In genomic region chr9:137724114-137724445, GRCh38 we compare ENCODE assay signal across 11 cellular contexts.
DNase-seq lines count a peak whose midpoint lies in the region; ATAC-seq and TF ChIP-seq lines count a peak whose summit lies in the region.
"Had no signal": no experiment of that assay in that cellular context is flagged by ENCODE, and none has a peak within 500 bp of the region (broad histone marks: within the 10 kb centered on the region; RNA-seq: fewer than 3 reads in every experiment).

No MANE protein-coding gene starts in this region.

- no peaks in the 10 kb centered on the region; the same call in none of the 2 replicates for H3K9me3 ChIP-seq in BE2C
- H3K9me3 ChIP-seq: esophagus muscularis mucosa, Peyer's patch had no signal

- peaks cover 40% of the 10 kb centered on the region for H3K4me1 Mint-ChIP-seq in activated CD4-positive, alpha-beta memory T cell treated with anti-CD3 and anti-CD28 coated beads, Interleukin-2, amount 10 ng/mL, durations not matched to agents 7 days and 5 days
- H3K4me1 Mint-ChIP-seq in progenitor cell of endocrine pancreas (ENCODE audit: low read depth) = peaks cover 17% of the 10 kb centered on the region

- H3K9me3 Mint-ChIP-seq in activated CD4-positive, alpha-beta memory T cell treated with anti-CD3 and anti-CD28 coated beads, Interleukin-2, amount 10 ng/mL, durations not matched to agents 7 days and 5 days = peaks cover 37% of the 10 kb centered on the region
- peaks cover 3% of the 10 kb centered on the region for H3K9me3 Mint-ChIP-seq in progenitor cell of endocrine pancreas (ENCODE audit: low read depth)

- H3K27me3 ChIP-seq in BE2C = no peaks in the 10 kb centered on the region
- H3K27me3 ChIP-seq: esophagus muscularis mucosa, Peyer's patch had no signal

- H3K36me3 ChIP-seq in BE2C = peaks cover 28% of the 10 kb centered on the region

- H3K4me3 ChIP-seq in BE2C (ENCODE audit: low read depth, low read length) = no peak overlapping the region
- H3K4me3 ChIP-seq: esophagus muscularis mucosa, Peyer's patch had no signal

- H3K4me1 ChIP-seq in BE2C = no peaks in the 10 kb centered on the region

- DNase-seq in ELR (ENCODE audit: low read depth) (peak; percentile 7), progenitor cell of endocrine pancreas (ENCODE audit: low spot score, unreplicated experiment) (no peak), BE2C (no peak)
- no peak for DNase-seq in activated CD4-positive, alpha-beta memory T cell treated with anti-CD3 and anti-CD28 coated beads, Interleukin-2, amount 10 ng/mL, durations not matched to agents 7 days and 5 days
- DNase-seq: midbrain, Peyer's patch had no signal

- H3K27me3 Mint-ChIP-seq in activated CD4-positive, alpha-beta memory T cell treated with anti-CD3 and anti-CD28 coated beads, Interleukin-2, amount 10 ng/mL, durations not matched to agents 7 days and 5 days = no peaks in the 10 kb centered on the region
- no peaks in the 10 kb centered on the region for H3K27me3 Mint-ChIP-seq in progenitor cell of endocrine pancreas

- TF ChIP-seq CTCF in progenitor cell of endocrine pancreas (IDR thresholded peaks at IDR 0.05; ENCODE audit: unreplicated experiment) (no peak), BE2C (IDR thresholded peaks at IDR 0.05; ENCODE audit: low read depth, low read length) (no peak)

- no peak overlapping the region for H3K4me3 Mint-ChIP-seq in activated CD4-positive, alpha-beta memory T cell treated with anti-CD3 and anti-CD28 coated beads, Interleukin-2, amount 10 ng/mL, durations not matched to agents 7 days and 5 days
- no peak overlapping the region for H3K4me3 Mint-ChIP-seq in progenitor cell of endocrine pancreas (ENCODE audit: low read depth)

- H3K36me3 Mint-ChIP-seq in activated CD4-positive, alpha-beta memory T cell treated with anti-CD3 and anti-CD28 coated beads, Interleukin-2, amount 10 ng/mL, durations not matched to agents 7 days and 5 days (ENCODE audit: low read depth) = peaks cover 87% of the 10 kb centered on the region
- peaks cover 24% of the 10 kb centered on the region for H3K36me3 Mint-ChIP-seq in progenitor cell of endocrine pancreas (ENCODE audit: insufficient read depth)

- ATAC-seq in esophagus mucosa (peak; percentile 58), HG02763 (IDR thresholded peaks at IDR 0.05; ENCODE audit: unreplicated experiment) (no peak), GM18873 (IDR thresholded peaks at IDR 0.05; ENCODE audit: low FRiP score, unreplicated experiment) (no peak), HG02588 (IDR thresholded peaks at IDR 0.05; ENCODE audit: unreplicated experiment) (no peak)

- CTCF ChIA-PET in activated CD4-positive, alpha-beta memory T cell treated with anti-CD3 and anti-CD28 coated beads, Interleukin-2, amount 10 ng/mL, durations not matched to agents 7 days and 5 days (lab: Charles Lee) = no interaction called here

- H3K27ac Mint-ChIP-seq in activated CD4-positive, alpha-beta memory T cell treated with anti-CD3 and anti-CD28 coated beads, Interleukin-2, amount 10 ng/mL, durations not matched to agents 7 days and 5 days = peak overlapping the region; percentile 88
- peak overlapping the region; percentile 49 for H3K27ac Mint-ChIP-seq in progenitor cell of endocrine pancreas

- POLR2A ChIA-PET in activated CD4-positive, alpha-beta memory T cell treated with anti-CD3 and anti-CD28 coated beads, Interleukin-2, amount 10 ng/mL, durations not matched to agents 7 days and 5 days (lab: Charles Lee) = no interaction called here
